Comparison of ENCODE assay signal across 17 cellular contexts in the genomic region with DNA sequence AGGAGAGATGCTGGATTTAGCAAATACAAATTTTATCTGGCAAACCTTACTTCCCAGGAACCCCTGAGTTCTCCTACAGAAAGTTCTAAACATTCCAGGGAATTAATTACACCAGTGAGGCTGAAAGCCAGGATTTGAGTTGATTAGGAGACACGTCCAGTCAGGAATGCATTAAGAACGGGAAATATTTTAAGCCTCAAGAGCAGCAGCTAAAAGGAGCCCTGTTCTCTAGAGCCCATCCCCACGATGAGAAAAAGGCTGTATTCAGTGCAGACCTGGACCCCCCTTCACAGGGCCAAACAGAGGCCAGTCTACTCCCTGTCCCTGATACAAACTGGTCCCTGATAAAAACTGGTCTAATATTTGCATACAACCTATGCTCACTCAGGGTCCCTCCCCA. TPM values are rescaled to one million over a fixed set of nuclear protein-coding genes. Genes with fewer than 3 reads are reported as not detected.
"Had no signal": no experiment of that assay in that cellular context is flagged by ENCODE, and none has a peak within 500 bp of the region (broad histone marks: within the 10 kb centered on the region; RNA-seq: fewer than 3 reads in every experiment).

No MANE protein-coding gene starts in this region.

- H3K9me3 Mint-ChIP-seq: nephron progenitor cell had no signal

- H3K4me3 Mint-ChIP-seq: memory B cell; naive thymus-derived CD4-positive, alpha-beta T cell; nephron progenitor cell had no signal

- H2AFZ ChIP-seq: hepatocyte had no signal

- H3K4me1 Mint-ChIP-seq: memory B cell; naive thymus-derived CD4-positive, alpha-beta T cell had no signal

- H3K36me3 Mint-ChIP-seq: memory B cell; naive thymus-derived CD4-positive, alpha-beta T cell had no signal

- H3K36me3 ChIP-seq: esophagus squamous epithelium, lower lobe of right lung, ovary, stomach, thoracic aorta, transverse colon had no signal

- ATAC-seq: left lobe of liver; lower lobe of right lung; naive thymus-derived CD4-positive, alpha-beta T cell; right cardiac atrium had no signal

- H3K4me1 ChIP-seq: esophagus squamous epithelium, lower lobe of right lung had no signal

- H3K79me2 ChIP-seq: hepatocyte had no signal

- DNase-seq: esophagus squamous epithelium; foreskin fibroblast; lower lobe of right lung; naive thymus-derived CD4-positive, alpha-beta T cell; nephron progenitor cell; ovary; right cardiac atrium; small intestine; stimulated activated CD4-positive, alpha-beta T cell treated with anti-CD3 and anti-CD28 coated beads, Interleukin-12 subunit alpha, Interleukin-12 subunit beta, amount 100 ng/mL, for 4 hours; stimulated activated naive CD4-positive, alpha-beta T cell; stomach; substantia nigra; transverse colon had no signal

- H3K4me3 ChIP-seq: esophagus squamous epithelium, hepatocyte, lower lobe of right lung, ovary, stomach, thoracic aorta, transverse colon had no signal

- H3K27ac ChIP-seq: esophagus squamous epithelium, hepatocyte, lower lobe of right lung, ovary, stomach, thoracic aorta, transverse colon had no signal

- H3K27ac Mint-ChIP-seq: memory B cell; naive thymus-derived CD4-positive, alpha-beta T cell; nephron progenitor cell had no signal

- H3K9me3 ChIP-seq: esophagus squamous epithelium, lower lobe of right lung, ovary, stomach, thoracic aorta, transverse colon had no signal

- H3K4me2 ChIP-seq: hepatocyte had no signal

- H3K27me3 ChIP-seq: hepatocyte, ovary, transverse colon had no signal

RNA-seq across cellular contexts. Expression of gene VAT1L, which starts 55.0 kb away (rescaled TPM):
- total RNA-seq: naive thymus-derived CD4-positive, alpha-beta T cell had no signal
- polyA plus RNA-seq: naive thymus-derived CD4-positive, alpha-beta T cell had no signal
